1 cellular context compared by ENCODE assay signal in genomic region chr18:11504962-11505361, GRCh38.
TF ChIP-seq lines count a peak whose summit lies in the region.

No MANE protein-coding gene starts in this region.

TF ChIP-seq in HepG2, 621 proteins besides CTCF, POLR2A, EP300 and RAD21 (continued from another document):
- TF ChIP-seq ELK4 (CRISPR knock-in tag; IDR thresholded peaks at IDR 0.05; ENCODE audit: borderline replicate concordance): no peak
- TF ChIP-seq MTA1 (CRISPR knock-in tag; IDR thresholded peaks at IDR 0.05; ENCODE audit: borderline replicate concordance): no peak
- TF ChIP-seq PATZ1 (CRISPR knock-in tag; IDR thresholded peaks at IDR 0.05): no peak
- no peak for TF ChIP-seq TFDP2 (CRISPR knock-in tag; IDR thresholded peaks at IDR 0.05)
- TF ChIP-seq SKI (IDR thresholded peaks at IDR 0.05; ENCODE audit: partially characterized antibody): no peak
- TF ChIP-seq ZNF597 (CRISPR knock-in tag; IDR thresholded peaks at IDR 0.05): no peak
